9 cellular contexts compared by ENCODE assay signal in the genomic region with DNA sequence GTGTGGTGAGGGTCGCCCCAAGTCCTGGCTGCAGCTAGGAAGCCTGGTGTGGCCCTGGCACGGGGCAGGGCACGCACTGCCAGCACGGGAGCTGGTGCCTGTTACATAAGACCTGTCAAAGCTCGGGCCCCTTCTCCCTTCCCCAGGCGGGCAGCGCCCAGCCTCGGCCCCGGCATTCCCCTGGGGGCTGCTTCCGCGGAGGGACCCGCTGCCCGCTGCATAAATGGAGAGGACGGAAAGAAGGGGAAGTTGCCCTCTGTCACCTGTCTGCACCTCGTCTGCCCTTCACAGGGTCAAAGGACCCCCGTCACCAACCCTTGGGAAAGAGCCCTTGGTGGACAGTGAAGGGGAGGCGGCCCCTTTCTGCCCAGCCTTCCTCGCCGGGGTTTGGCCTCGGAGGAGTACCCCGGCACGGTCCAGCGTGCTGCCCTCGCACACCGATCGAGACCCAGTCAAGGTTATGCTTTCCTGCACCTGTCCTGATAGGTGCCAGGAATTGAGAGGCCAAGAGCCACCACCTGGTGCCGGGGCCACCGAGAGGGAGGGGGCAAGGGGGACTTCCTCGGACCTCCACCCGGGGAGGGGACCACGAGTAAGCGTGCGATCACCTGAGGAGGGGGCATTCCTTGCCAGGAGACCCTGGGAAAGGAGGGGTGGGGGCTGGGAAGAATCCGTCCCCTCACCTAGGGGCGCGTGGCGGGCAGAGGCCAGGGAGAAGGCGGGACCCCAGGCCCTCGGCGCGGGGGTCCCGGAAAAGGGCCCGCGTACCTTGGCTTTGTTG. TPM values are rescaled to one million over a fixed set of nuclear protein-coding genes. Genes with fewer than 3 reads are reported as not detected.
A peak's percentile ranks its signal among the peaks of the same experiment; 100 is the strongest.
DNase-seq lines count a peak whose midpoint lies in the region; ATAC-seq, FAIRE-seq and TF ChIP-seq lines count a peak whose summit lies in the region.
"Had no signal": no experiment of that assay in that cellular context is flagged by ENCODE, and none has a peak within 500 bp of the region (broad histone marks: within the 10 kb centered on the region; RNA-seq: fewer than 3 reads in every experiment).

No MANE protein-coding gene starts in this region.

- POLR2A ChIA-PET in activated B cell treated with CpG ODN at 0.5 μM for 24 hours (lab: Charles Lee) = interaction anchor here (0.5 kb wide), 1 partner anchor 35 kb away, joined by 7 read pairs; no protein-coding TSS in a partner anchor

- no peak overlapping the region for H2BK120ac ChIP-seq in H9 (ENCODE audit: low read depth, low read length, poor library complexity, severe bottlenecking)

- no peak overlapping the region for H3K9ac ChIP-seq in H9 (ENCODE audit: extremely low read depth, insufficient read length, low read length)
- no peak overlapping the region for H3K9ac ChIP-seq in iPS-20b (ENCODE audit: low read depth, low read length)

- no peak overlapping the region for H4K91ac ChIP-seq in H9 (ENCODE audit: insufficient read length, low read depth, low read length)

- no peak overlapping the region for H3K23ac ChIP-seq in H9 (ENCODE audit: insufficient read length, low read depth, low read length)

- H3K4me3 ChIP-seq in iPS-20b (ENCODE audit: low read length) (peak overlapping the region; percentile 53; the same call in 1 of the 2 replicates), skin epidermis (peak overlapping the region in 6 of 7 experiments; percentile 23 to 47 (median 34))

- no peak for DNase-seq in H9
- no peak for DNase-seq in activated B cell treated with CpG ODN at 0.5 μM for 24 hours
- DNase-seq in D721Med (ENCODE audit: insufficient read length, low spot score) = no peak
- DNase-seq in hippocampal formation (lab: John Stamatoyannopoulos, UW) = no peak
- no peak for DNase-seq in SIG-M5 (lab: John Stamatoyannopoulos, UW)

- H4K20me1 ChIP-seq in H9 (ENCODE audit: control insufficient read depth, insufficient read depth, insufficient read length) = peaks cover 4% of the 10 kb centered on the region

- H3K23me2 ChIP-seq in H9 (ENCODE audit: insufficient read length, low read depth, low read length, poor library complexity, severe bottlenecking) = peaks cover 4% of the 10 kb centered on the region

- no peak overlapping the region for H2BK12ac ChIP-seq in H9 (ENCODE audit: insufficient read length, low read depth, low read length)

- H3K14ac ChIP-seq in H9 (ENCODE audit: insufficient read depth, low read length) = no peak overlapping the region

- no peak overlapping the region for H3K18ac ChIP-seq in H9 (ENCODE audit: insufficient read length, low read depth, low read length)

- H4K5ac ChIP-seq in H9 (ENCODE audit: insufficient read length, low read depth, low read length) = no peak overlapping the region

- peaks cover 23% of the 10 kb centered on the region; the same call in 1 of the 2 replicates for H3K27me3 ChIP-seq in H9 (ENCODE audit: insufficient read depth, low read length)
- peaks cover 52% of the 10 kb centered on the region for H3K27me3 ChIP-seq in iPS-20b (ENCODE audit: insufficient read depth, low read length)

- intact Hi-C loops in activated B cell treated with CpG ODN at 0.5 μM for 24 hours (cut with micrococcal nuclease) = no loop called here

- FAIRE-seq in D721Med (lab: Jason Lieb, UNC) = no peak
- FAIRE-seq: GM18507 had no signal

- H3K79me1 ChIP-seq in H9 (ENCODE audit: insufficient read depth, low read depth, low read length, poor library complexity, severe bottlenecking) = no peaks in the 10 kb centered on the region

- no peak overlapping the region for H2BK15ac ChIP-seq in H9 (ENCODE audit: low read depth, low read length)

- TF ChIP-seq CTCF in H9 (conservative IDR thresholded peaks at IDR 0.05) = no peak
- TF ChIP-seq CTCF in activated B cell treated with CpG ODN at 0.5 μM for 24 hours (IDR thresholded peaks at IDR 0.05) = no peak
- no peak for TF ChIP-seq CTCF in D721Med (IDR thresholded peaks at IDR 0.05; ENCODE audit: insufficient read depth, missing control alignments)

- H3K27me3 Mint-ChIP-seq in H9 (ENCODE audit: low read depth) = peaks cover 67% of the 10 kb centered on the region
- peaks cover 41% of the 10 kb centered on the region for H3K27me3 Mint-ChIP-seq in activated B cell treated with CpG ODN at 0.5 μM for 24 hours

- WGBS in H9 (ENCODE audit: extremely low coverage, insufficient read length, low lambda C conversion rate) = no CpG with 5 or more reads among the region's 44 CpGs

- H3K4me1 ChIP-seq in H9 (ENCODE audit: insufficient read depth, low read length) (peaks cover 7% of the 10 kb centered on the region; the same call in 1 of the 2 replicates), iPS-20b (ENCODE audit: insufficient read depth, low read length) (peaks cover 19% of the 10 kb centered on the region)

- peak overlapping the region; percentile 48 to 71 for H3K4me3 Mint-ChIP-seq in H9
- peak overlapping the region; percentile 55 for H3K4me3 Mint-ChIP-seq in activated B cell treated with CpG ODN at 0.5 μM for 24 hours

- H3K79me2 ChIP-seq in H9 (ENCODE audit: insufficient read depth, low read length) = no peaks in the 10 kb centered on the region

- no peak overlapping the region for H2AK5ac ChIP-seq in H9 (ENCODE audit: insufficient read length, low read length)

- H3T11ph ChIP-seq in H9 (ENCODE audit: low read length) = no peak overlapping the region

- H3K56ac ChIP-seq in H9 (ENCODE audit: insufficient read length, low read depth, low read length) = no peak overlapping the region

- no peak overlapping the region for H2BK20ac ChIP-seq in H9 (ENCODE audit: low read depth, low read length, poor library complexity, severe bottlenecking)

- H3K9me3 Mint-ChIP-seq in H9 (peaks cover 2 to 5% of the 10 kb centered on the region in 2 experiments; a peak in 2 of 5 replicates), activated B cell treated with CpG ODN at 0.5 μM for 24 hours (no peaks in the 10 kb centered on the region)

- ATAC-seq in activated B cell treated with CpG ODN at 0.5 μM for 24 hours (ENCODE audit: low read depth) (no peak), GM19455 (IDR thresholded peaks at IDR 0.05; ENCODE audit: unreplicated experiment) (no peak)

- H3K4ac ChIP-seq in H9 (ENCODE audit: low read depth, low read length) = no peak overlapping the region

- H4K8ac ChIP-seq in H9 (replicated peaks; ENCODE audit: insufficient read length, low read depth, low read length) = no peak overlapping the region

- H3K4me2 ChIP-seq in H9 (ENCODE audit: insufficient read depth, insufficient read length, low read length) = peak overlapping the region; percentile 60

- H3K36me3 Mint-ChIP-seq in H9 (ENCODE audit: insufficient read depth in 1 of 3, low read depth in 3 of 3) (peaks cover 5 to 22% (median 17%) of the 10 kb centered on the region in 3 experiments), activated B cell treated with CpG ODN at 0.5 μM for 24 hours (ENCODE audit: low read depth) (no peaks in the 10 kb centered on the region)

- peaks cover 42 to 43% of the 10 kb centered on the region in 2 experiments for H3K4me1 Mint-ChIP-seq in H9
- peaks cover 10% of the 10 kb centered on the region for H3K4me1 Mint-ChIP-seq in activated B cell treated with CpG ODN at 0.5 μM for 24 hours

- H2BK5ac ChIP-seq in H9 (ENCODE audit: insufficient read length, low read length) = no peak overlapping the region

- H3K27ac ChIP-seq in H9 (ENCODE audit: insufficient read length, low read depth, low read length) = no peak overlapping the region
- no peak overlapping the region for H3K27ac ChIP-seq in iPS-20b (ENCODE audit: low read length)
- H3K27ac ChIP-seq in skin epidermis = peak overlapping the region in 11 of 21 experiments; percentile 4 to 76 (median 59)

- H3K27ac Mint-ChIP-seq in H9 (no peak overlapping the region), activated B cell treated with CpG ODN at 0.5 μM for 24 hours (no peak overlapping the region)

- H3K36me3 ChIP-seq in iPS-20b (ENCODE audit: insufficient read depth, low read depth, low read length) = peaks cover 13% of the 10 kb centered on the region; the same call in 1 of the 2 replicates

- no peak overlapping the region for H2AFZ ChIP-seq in H9 (ENCODE audit: low read length)

- CTCF ChIA-PET in activated B cell treated with CpG ODN at 0.5 μM for 24 hours (lab: Charles Lee) = interaction anchor here (0.6 kb wide), 1 partner anchor 25 kb away, joined by 3 read pairs; no protein-coding TSS in a partner anchor

- H3K9me3 ChIP-seq in H9 (ENCODE audit: control insufficient read depth, low read depth, low read length) = no peaks in the 10 kb centered on the region
- no peaks in the 10 kb centered on the region for H3K9me3 ChIP-seq in iPS-20b (ENCODE audit: insufficient read depth, low read depth, low read length)

RNA-seq across cellular contexts. Expression of a gene that starts 16.8 kb away (rescaled TPM):
- total RNA-seq in H9 (2021) = not detected in 2 replicates
- not detected in 2 replicates for total RNA-seq in activated B cell treated with CpG ODN at 0.5 μM for 24 hours

RNA-seq across cellular contexts. Expression of a gene that starts 18.2 kb away (rescaled TPM):
- total RNA-seq in H9 (2021) (5.7 and 7.6 TPM in 2 replicates), activated B cell treated with CpG ODN at 0.5 μM for 24 hours (0.24 TPM in 1 of 2 replicates, not detected in the other)

RNA-seq across cellular contexts. Expression of a gene that starts 22.6 kb away (rescaled TPM):
- 0.33 and 0.59 TPM in 2 replicates for total RNA-seq in H9 (2021)
- not detected in 2 replicates for total RNA-seq in activated B cell treated with CpG ODN at 0.5 μM for 24 hours

RNA-seq across cellular contexts. Expression of a gene that starts 28.9 kb away (rescaled TPM):
- total RNA-seq in H9 (2021) (56.2 and 57.6 TPM in 2 replicates), activated B cell treated with CpG ODN at 0.5 μM for 24 hours (20.1 and 21.2 TPM in 2 replicates)

RNA-seq across cellular contexts. Expression of a gene that starts 46.3 kb away (rescaled TPM):
- 21.5 and 23.3 TPM in 2 replicates for total RNA-seq in H9 (2021)
- 0.15 and 0.20 TPM in 2 replicates for total RNA-seq in activated B cell treated with CpG ODN at 0.5 μM for 24 hours

Comparison
In these comparisons a context has a peak if more than half of its experiments do, and no peak if none do; other contexts are left out.
1. H3K27ac ChIP-seq: peak in skin epidermis (11 of 21); none in H9 (single experiment) and iPS-20b (single experiment).